In genomic region chr22:26922804-26923203, GRCh38 we compare ENCODE assay signal across 1 cellular context.
TF ChIP-seq lines count a peak whose summit lies in the region.

No MANE protein-coding gene starts in this region.

TF ChIP-seq in H1, 55 proteins besides CTCF, POLR2A, EP300 and RAD21 (continued from another document):
- TF ChIP-seq SIN3A (conservative IDR thresholded peaks at IDR 0.05 in 1 of 2, IDR thresholded peaks at IDR 0.05 in 1 of 2; ENCODE audit: low read depth in 1 of 2, low read length in 2 of 2) (0 out of 4 replicates have a peak, but pooled peaks of 1 of the 2 experiments have one; percentile 62), HDAC2 (IDR thresholded peaks at IDR 0.05; ENCODE audit: borderline replicate concordance in 1 of 2, low read depth in 2 of 2, low read length in 2 of 2) (peak; percentile 68 to 90; a peak in 3 of 4 replicates), KDM1A (IDR thresholded peaks at IDR 0.05; ENCODE audit: borderline replicate concordance, low read length) (peak; percentile 93), BACH1 (IDR thresholded peaks at IDR 0.05; ENCODE audit: low read length) (0 out of 2 replicates have a peak, but pooled peaks have one; percentile 29), TEAD4 (IDR thresholded peaks at IDR 0.05; ENCODE audit: low read depth, low read length) (0 out of 2 replicates have a peak, but pooled peaks have one; percentile 11), CEBPB (IDR thresholded peaks at IDR 0.05; ENCODE audit: low read depth, low read length) (no peak)
